ENCODE assay signal across 7 cellular contexts in the genomic region with DNA sequence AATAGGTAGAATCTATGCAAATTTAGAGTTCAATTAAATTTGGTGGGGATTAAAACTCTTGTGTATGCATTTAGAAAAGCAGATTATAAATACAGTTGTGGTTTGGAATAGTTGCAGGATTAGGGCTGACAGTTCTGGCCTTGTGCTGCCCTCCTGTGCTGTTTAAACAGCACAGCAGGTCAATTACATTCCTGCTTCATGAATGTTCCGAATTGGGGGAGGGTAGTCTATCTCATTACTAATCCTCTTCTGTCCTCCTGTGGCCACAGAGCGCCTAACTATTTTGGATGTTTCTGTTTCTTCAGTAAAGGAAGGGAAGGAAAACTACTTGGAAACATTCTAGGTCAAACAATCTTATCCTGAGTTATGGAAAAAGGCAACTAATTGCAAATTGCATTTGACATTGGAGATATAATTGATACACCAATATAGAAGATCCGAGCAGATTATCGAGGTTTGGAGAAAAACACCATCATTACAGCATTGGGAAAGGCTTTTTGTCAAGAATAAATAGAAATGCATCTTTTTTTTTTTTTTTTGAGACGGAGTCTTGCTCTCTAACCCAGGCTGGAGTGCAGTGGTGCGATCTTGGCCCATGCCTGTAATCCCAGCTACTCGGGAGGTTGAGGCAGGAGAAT. TPM values are rescaled to one million over a fixed set of nuclear protein-coding genes. Genes with fewer than 3 reads are reported as not detected.
DNase-seq lines count a peak whose midpoint lies in the region; ATAC-seq, FAIRE-seq and TF ChIP-seq lines count a peak whose summit lies in the region.

No MANE protein-coding gene starts in this region.

- no peak overlapping the region for H2AFZ ChIP-seq in DND-41 (ENCODE audit: low read depth, low read length)
- H2AFZ ChIP-seq in mammary epithelial cell (ENCODE audit: low read depth, low read length): no peak overlapping the region

- ATAC-seq in DND-41 (ENCODE audit: insufficient read depth, low read depth) (no peak), GM21423 (IDR thresholded peaks at IDR 0.05; ENCODE audit: unreplicated experiment) (peak; percentile 81)

- in situ Hi-C loops in mammary epithelial cell (cut with MboI; ENCODE audit: low sequenced_read_pairs in 2 of 2): loop anchor here (10.0 to 25.0 kb wide), 3 partner anchors 320 to 1142 kb away; no protein-coding TSS in a partner anchor

- H3K79me2 ChIP-seq in DND-41 (ENCODE audit: insufficient read depth, low read length) (no peaks in the 10 kb centered on the region), mammary epithelial cell (ENCODE audit: insufficient read depth, low read length) (no peaks in the 10 kb centered on the region)

- BruUV-seq in mammary epithelial cell (replicated peaks; lab: Mats Ljungman, UMichigan): no TSS peak

- no peaks in the 10 kb centered on the region for H3K27me3 ChIP-seq in DND-41 (ENCODE audit: insufficient read depth, low read length, poor library complexity)
- H3K27me3 ChIP-seq in mammary epithelial cell (ENCODE audit: insufficient read depth, low read length): no peaks in the 10 kb centered on the region
- no peaks in the 10 kb centered on the region for H3K27me3 ChIP-seq in stomach

- H3K27ac ChIP-seq in DND-41 (ENCODE audit: low read length) (no peak overlapping the region), mammary epithelial cell (ENCODE audit: insufficient read depth, low read depth, low read length) (no peak overlapping the region), stomach (peak overlapping the region in 4 of 5 donors; percentile 4 to 64 (median 34))

- H3K36me3 ChIP-seq in DND-41 (ENCODE audit: insufficient read depth, low read length) (no peaks in the 10 kb centered on the region), mammary epithelial cell (ENCODE audit: insufficient read depth, low read length) (no peaks in the 10 kb centered on the region), stomach (no peaks in the 10 kb centered on the region)

- DNase-seq in DND-41 (no peak), LHCN-M2 (ENCODE audit: low read depth) (peak; percentile 90), OCI-M1 (lab: John Stamatoyannopoulos, UW) (peak; percentile 94), mammary epithelial cell (peak; percentile 84), stomach (peak; percentile 62)

- intact Hi-C loops in mammary epithelial cell (cut with micrococcal nuclease): loop anchor here (1.0 to 10.0 kb wide), 12 partner anchors 33 to 1476 kb away; no protein-coding TSS in a partner anchor
- intact Hi-C loops in stomach (cut with DNase I; ENCODE audit: low total_unique reads): no loop called here

- 59% methylated on average over 7 of the region's 7 CpGs for WGBS in mammary epithelial cell (ENCODE audit: low coverage, missing lambda C conversion rate)
- 38 to 50% (median 41%) methylated on average over 7 of the region's 7 CpGs for WGBS in stomach, 5 donors

- TF ChIP-seq EP300 in stomach (IDR thresholded peaks at IDR 0.05): no peak

- H3K9me3 ChIP-seq in DND-41 (ENCODE audit: insufficient read depth, low read length, severe bottlenecking) (no peaks in the 10 kb centered on the region), mammary epithelial cell (replicated peaks; ENCODE audit: insufficient read depth, low read length) (no peaks in the 10 kb centered on the region), stomach (no peaks in the 10 kb centered on the region)

- TF ChIP-seq POLR2A in stomach (IDR thresholded peaks at IDR 0.05): no peak

- H3K4me2 ChIP-seq in DND-41 (ENCODE audit: insufficient read depth, low read length) (no peak overlapping the region), mammary epithelial cell (ENCODE audit: insufficient read depth, low read depth, low read length) (peak overlapping the region; percentile 54)

- peak; percentile 97 for FAIRE-seq in islet of Langerhans (lab: Jason Lieb, UNC)

- CTCF ChIA-PET in mammary epithelial cell (lab: Charles Lee; ENCODE audit: low non-redundant PET): interaction anchor here (0.7 kb wide), 1 partner anchor 376 kb away, joined by 10 read pairs; no protein-coding TSS in a partner anchor

- TF ChIP-seq CTCF in DND-41 (IDR thresholded peaks at IDR 0.05; ENCODE audit: borderline replicate concordance, extremely low read depth, low read length, poor library complexity, severe bottlenecking) (peak; percentile 58), mammary epithelial cell (conservative IDR thresholded peaks at IDR 0.05 in 1 of 2, IDR thresholded peaks at IDR 0.05 in 1 of 2; ENCODE audit: extremely low read depth in 1 of 2, insufficient read depth in 1 of 2, low read depth in 1 of 2, low read length in 2 of 2) (peak; percentile 99 to 100), stomach (IDR thresholded peaks at IDR 0.05) (peak in 5 of 7 experiments; percentile 73 to 98 (median 79))

- H3K4me1 ChIP-seq in DND-41 (ENCODE audit: insufficient read depth, low read length) (peaks cover 12% of the 10 kb centered on the region), mammary epithelial cell (ENCODE audit: insufficient read depth, low read length) (peaks cover 5% of the 10 kb centered on the region), stomach (peaks cover 10 to 20% (median 15%) of the 10 kb centered on the region in 4 donors)

- H3K9ac ChIP-seq in DND-41 (ENCODE audit: low read depth, low read length): no peak overlapping the region
- no peak overlapping the region for H3K9ac ChIP-seq in mammary epithelial cell (ENCODE audit: insufficient read depth, low read length)

- H4K20me1 ChIP-seq in DND-41 (ENCODE audit: insufficient read depth, low read length) (no peaks in the 10 kb centered on the region), mammary epithelial cell (ENCODE audit: insufficient read depth, low read length) (no peaks in the 10 kb centered on the region)

- dilution Hi-C loops in mammary epithelial cell (cut with HindIII; ENCODE audit: low sequenced_read_pairs): no loop called here

- no peak overlapping the region for H3K4me3 ChIP-seq in DND-41 (ENCODE audit: low read depth in 1 of 2, low read length in 2 of 2)
- no peak overlapping the region for H3K4me3 ChIP-seq in mammary epithelial cell (replicated peaks in 1 of 3; ENCODE audit: insufficient read depth in 1 of 3, low read depth in 2 of 3, low read length in 3 of 3)
- H3K4me3 ChIP-seq in stomach: no peak overlapping the region

RNA-seq across cellular contexts. Expression of gene GPR19, which starts 8.7 kb away (rescaled TPM):
- total RNA-seq in LHCN-M2 (2014; rRNA removed) (0.34 and 0.64 TPM in 2 replicates), mammary epithelial cell (1 to 10 TPM in 1 of 2 donors, not detected in 1; 1.7 TPM), stomach (under 1 TPM in 1 of 5 donors, not detected in 4; 0.73 TPM)
- polyA plus RNA-seq in LHCN-M2 (2012): 0.09 TPM
- polyA plus RNA-seq in mammary epithelial cell (0.74 TPM), stomach (under 1 TPM; 0.19 to 0.61 (median 0.23) TPM)
- not detected for polyA minus RNA-seq in mammary epithelial cell

RNA-seq across cellular contexts. Expression of gene CDKN1B, which starts 12.5 kb away (rescaled TPM):
- total RNA-seq in LHCN-M2 (2014; rRNA removed): 21.2 and 27.4 TPM in 2 replicates
- polyA plus RNA-seq in LHCN-M2 (2012): 9.2 TPM
- total RNA-seq in mammary epithelial cell: 10 to 100 TPM; 13.3 to 23.0 TPM
- 4.7 TPM for polyA plus RNA-seq in mammary epithelial cell
- polyA minus RNA-seq in mammary epithelial cell: 9.5 TPM
- total RNA-seq in stomach: 10 to 100 TPM; 22.9 to 60.8 (median 40.0) TPM
- 10 to 100 TPM; 17.7 to 27.6 (median 24.7) TPM for polyA plus RNA-seq in stomach

Comparison
In these comparisons a context has a peak if more than half of its experiments do, and no peak if none do; other contexts are left out.
1. H3K27ac ChIP-seq: peak in stomach (4 of 5); none in DND-41 (single experiment) and mammary epithelial cell (single experiment).
2. Peak in every context shown above with its lines, with median percentiles within 50 percentile points of each other: CTCF ChIP-seq.